ENCODE assay signal across 20 cellular contexts in genomic region chr19:10406191-10406590, GRCh38. TPM values are rescaled to one million over a fixed set of nuclear protein-coding genes. Genes with fewer than 3 reads are reported as not detected.
A peak's percentile ranks its signal among the peaks of the same experiment; 100 is the strongest.
DNase-seq lines count a peak whose midpoint lies in the region; ATAC-seq, FAIRE-seq and TF ChIP-seq lines count a peak whose summit lies in the region.
"Had no signal": no experiment of that assay in that cellular context is flagged by ENCODE, and none has a peak within 500 bp of the region (broad histone marks: within the 10 kb centered on the region; RNA-seq: fewer than 3 reads in every experiment).

No MANE protein-coding gene starts in this region.

- intact Hi-C loops in HepG2 (cut with micrococcal nuclease; ENCODE audit: unreplicated experiment), result no loop called here
- intact Hi-C loops in right lobe of liver (cut with DNase I), result no loop called here
- intact Hi-C loops in IMR-90 (cut with micrococcal nuclease), result loop anchor here (10.0 kb wide), 1 partner anchor 289 kb away; no protein-coding TSS in a partner anchor
- intact Hi-C loops in activated T-helper 2 cell treated with anti-CD3 and anti-CD28 coated beads, Interferon-gamma antibody, Interleukin-2, Interleukin-4, amounts not matched to agents 10 μg/mL and 5 μg/mL and 100 μg/mL, durations not matched to agents 14 hours and 24 hours and 36 hours (cut with micrococcal nuclease), result loop anchor here (5.0 to 10.0 kb wide), 2 partner anchors 249 to 299 kb away; partner anchors contain the start of genes ILF3 and PPAN

- H2AFZ ChIP-seq in HepG2 (ENCODE audit: low read length) (no peak overlapping the region), IMR-90 (replicated peaks; ENCODE audit: low read length, poor library complexity) (no peak overlapping the region)
- H2AFZ ChIP-seq: PC-9 had no signal

- peaks cover 21% of the 10 kb centered on the region for H3K79me2 ChIP-seq in HepG2 (ENCODE audit: insufficient read depth, low read length)

- H3K4me1 ChIP-seq in HepG2 (ENCODE audit: insufficient read depth, low read length), result peaks cover 11% of the 10 kb centered on the region
- peaks cover 0 to 19% (median 6%) of the 10 kb centered on the region in 4 donors for H3K4me1 ChIP-seq in right lobe of liver
- peaks cover 2% of the 10 kb centered on the region for H3K4me1 ChIP-seq in IMR-90 (ENCODE audit: control insufficient read depth, insufficient read depth, low read length)

- no peak overlapping the region for H3K4ac ChIP-seq in IMR-90 (ENCODE audit: low read depth, low read length)

- H3K27ac Mint-ChIP-seq in activated T-helper 2 cell treated with anti-CD3 and anti-CD28 coated beads, Interferon-gamma antibody, Interleukin-2, Interleukin-4, amounts not matched to agents 10 μg/mL and 5 μg/mL and 100 μg/mL, durations not matched to agents 14 hours and 24 hours and 36 hours, result peak overlapping the region; percentile 95
- peak overlapping the region; percentile 94 for H3K27ac Mint-ChIP-seq in stimulated activated effector memory CD8-positive, alpha-beta T cell treated with anti-CD3 and anti-CD28 coated beads, Interleukin-12 subunit alpha, Interleukin-12 subunit beta, amount 100 ng/mL, for 72 hours

- H2AK5ac ChIP-seq in IMR-90 (ENCODE audit: low read depth, low read length), result no peak overlapping the region

- H4K8ac ChIP-seq in IMR-90 (ENCODE audit: low read depth in 2 of 2, low read length in 2 of 2), result no peak overlapping the region

- H4K5ac ChIP-seq in IMR-90 (ENCODE audit: low read depth, low read length), result no peak overlapping the region

- no peaks in the 10 kb centered on the region for H3K9me3 Mint-ChIP-seq in activated T-helper 2 cell treated with anti-CD3 and anti-CD28 coated beads, Interferon-gamma antibody, Interleukin-2, Interleukin-4, amounts not matched to agents 10 μg/mL and 5 μg/mL and 100 μg/mL, durations not matched to agents 14 hours and 24 hours and 36 hours
- H3K9me3 Mint-ChIP-seq in stimulated activated effector memory CD8-positive, alpha-beta T cell treated with anti-CD3 and anti-CD28 coated beads, Interleukin-12 subunit alpha, Interleukin-12 subunit beta, amount 100 ng/mL, for 72 hours, result no peaks in the 10 kb centered on the region
- H3K9me3 Mint-ChIP-seq: activated naive CD4-positive, alpha-beta T cell treated with anti-CD3 and anti-CD28 coated beads for 36 hours; type B pancreatic cell had no signal

- H2BK5ac ChIP-seq in IMR-90 (ENCODE audit: low read depth, low read length, poor library complexity, severe bottlenecking), result no peak overlapping the region

- H4K20me1 ChIP-seq in HepG2 (ENCODE audit: insufficient read depth, low read length), result 0 out of 2 replicates have a peak, but pooled peaks cover 6% of the 10 kb centered on the region
- H4K20me1 ChIP-seq in IMR-90 (ENCODE audit: insufficient read depth, low read length), result peaks cover 21% of the 10 kb centered on the region

- H3K27me3 ChIP-seq in HepG2 (ENCODE audit: control insufficient read depth in 1 of 2, insufficient read depth in 2 of 2, low read length in 2 of 2) (peaks cover 4 to 40% of the 10 kb centered on the region in 2 experiments; a peak in 4 of 5 replicates), right lobe of liver (no peaks in the 10 kb centered on the region), IMR-90 (ENCODE audit: control insufficient read depth, insufficient read depth, low read length) (no peaks in the 10 kb centered on the region)

- H3K9me3 ChIP-seq in HepG2 (ENCODE audit: low read length), result no peaks in the 10 kb centered on the region
- no peaks in the 10 kb centered on the region for H3K9me3 ChIP-seq in right lobe of liver
- no peaks in the 10 kb centered on the region for H3K9me3 ChIP-seq in IMR-90 (ENCODE audit: control insufficient read depth, insufficient read depth, low read length)
- H3K9me3 ChIP-seq: lower lobe of right lung, neutrophil, prostate gland had no signal

- dilution Hi-C loops in IMR-90 (cut with HindIII; ENCODE audit: low sequenced_read_pairs, unreplicated experiment), result no loop called here

- ATAC-seq in HepG2 (no peak), right lobe of liver (no peak), IMR-90 (ENCODE audit: low read depth) (no peak)
- no peak for ATAC-seq in stimulated activated effector memory CD8-positive, alpha-beta T cell treated with anti-CD3 and anti-CD28 coated beads, Interleukin-12 subunit alpha, Interleukin-12 subunit beta, amount 100 ng/mL, for 72 hours
- ATAC-seq: GM12878, lower lobe of right lung had no signal

- peaks cover 48% of the 10 kb centered on the region for H3K36me3 Mint-ChIP-seq in activated T-helper 2 cell treated with anti-CD3 and anti-CD28 coated beads, Interferon-gamma antibody, Interleukin-2, Interleukin-4, amounts not matched to agents 10 μg/mL and 5 μg/mL and 100 μg/mL, durations not matched to agents 14 hours and 24 hours and 36 hours (ENCODE audit: low read depth)
- peaks cover 59% of the 10 kb centered on the region for H3K36me3 Mint-ChIP-seq in stimulated activated effector memory CD8-positive, alpha-beta T cell treated with anti-CD3 and anti-CD28 coated beads, Interleukin-12 subunit alpha, Interleukin-12 subunit beta, amount 100 ng/mL, for 72 hours
- H3K36me3 Mint-ChIP-seq: type B pancreatic cell had no signal

- no peak overlapping the region for H2BK20ac ChIP-seq in IMR-90 (ENCODE audit: low read depth, low read length)

- peaks cover 59% of the 10 kb centered on the region for H3K4me1 Mint-ChIP-seq in activated T-helper 2 cell treated with anti-CD3 and anti-CD28 coated beads, Interferon-gamma antibody, Interleukin-2, Interleukin-4, amounts not matched to agents 10 μg/mL and 5 μg/mL and 100 μg/mL, durations not matched to agents 14 hours and 24 hours and 36 hours (ENCODE audit: low read depth)
- peaks cover 80% of the 10 kb centered on the region for H3K4me1 Mint-ChIP-seq in stimulated activated effector memory CD8-positive, alpha-beta T cell treated with anti-CD3 and anti-CD28 coated beads, Interleukin-12 subunit alpha, Interleukin-12 subunit beta, amount 100 ng/mL, for 72 hours

- H2BK15ac ChIP-seq in IMR-90 (ENCODE audit: low read depth, low read length), result no peak overlapping the region; the same call in 2 of the 3 replicates

- no peak for TF ChIP-seq POLR2A in HepG2 (IDR thresholded peaks at IDR 0.05; ENCODE audit: insufficient read depth in 1 of 2, low read depth in 2 of 2, low read length in 2 of 2)
- TF ChIP-seq POLR2A in right lobe of liver (IDR thresholded peaks at IDR 0.05), result no peak
- no peak for TF ChIP-seq POLR2A in IMR-90 (IDR thresholded peaks at IDR 0.05; ENCODE audit: low read depth, low read length)

- H3K9ac ChIP-seq in HepG2 (ENCODE audit: insufficient read depth, low read depth, low read length), result no peak overlapping the region
- no peak overlapping the region for H3K9ac ChIP-seq in IMR-90 (ENCODE audit: low read depth, low read length)

- DNase-seq in HepG2 (ENCODE audit: low spot score) (no peak), right lobe of liver (no peak), IMR-90 (no peak), 8988T (no peak), NCI-H524 (lab: John Stamatoyannopoulos, UW) (no peak)
- DNase-seq in activated T-helper 2 cell treated with anti-CD3 and anti-CD28 coated beads, Interferon-gamma antibody, Interleukin-2, Interleukin-4, amounts not matched to agents 10 μg/mL and 5 μg/mL and 100 μg/mL, durations not matched to agents 14 hours and 24 hours and 36 hours (ENCODE audit: low spot score), result no peak
- no peak for DNase-seq in stimulated activated effector memory CD8-positive, alpha-beta T cell treated with anti-CD3 and anti-CD28 coated beads, Interleukin-12 subunit alpha, Interleukin-12 subunit beta, amount 100 ng/mL, for 72 hours (ENCODE audit: low spot score in 2 of 2)
- DNase-seq: Calu3, Kasumi-1, kidney glomerular epithelial cell, lower lobe of right lung, NCI-H510A, PC-9 had no signal

- H3K4me3 ChIP-seq in HepG2 (replicated peaks in 1 of 3; ENCODE audit: insufficient read depth in 1 of 3, low read depth in 2 of 3, low read length in 3 of 3), result no peak overlapping the region
- no peak overlapping the region for H3K4me3 ChIP-seq in right lobe of liver
- no peak overlapping the region for H3K4me3 ChIP-seq in IMR-90 (ENCODE audit: insufficient read depth, low read depth, low read length)
- H3K4me3 ChIP-seq: lower lobe of right lung, PC-9, prostate gland had no signal

- peak overlapping the region; percentile 96 for H3K4me3 Mint-ChIP-seq in activated T-helper 2 cell treated with anti-CD3 and anti-CD28 coated beads, Interferon-gamma antibody, Interleukin-2, Interleukin-4, amounts not matched to agents 10 μg/mL and 5 μg/mL and 100 μg/mL, durations not matched to agents 14 hours and 24 hours and 36 hours (ENCODE audit: low read depth)
- peak overlapping the region; percentile 96 for H3K4me3 Mint-ChIP-seq in stimulated activated effector memory CD8-positive, alpha-beta T cell treated with anti-CD3 and anti-CD28 coated beads, Interleukin-12 subunit alpha, Interleukin-12 subunit beta, amount 100 ng/mL, for 72 hours

- H2AK9ac ChIP-seq in IMR-90 (replicated peaks; ENCODE audit: low read depth, low read length, poor library complexity), result peak overlapping the region; percentile 37

- no peaks in the 10 kb centered on the region for H3K36me3 ChIP-seq in HepG2 (replicated peaks in 1 of 2; ENCODE audit: control insufficient read depth in 1 of 2, insufficient read depth in 2 of 2, low read length in 2 of 2)
- no peaks in the 10 kb centered on the region for H3K36me3 ChIP-seq in right lobe of liver
- no peaks in the 10 kb centered on the region for H3K36me3 ChIP-seq in IMR-90 (ENCODE audit: control insufficient read depth, insufficient read depth, low read length)
- H3K36me3 ChIP-seq: lower lobe of right lung, neutrophil, prostate gland had no signal

- no peak for TF ChIP-seq CTCF in HepG2 (CRISPR knock-in tag; IDR thresholded peaks at IDR 0.05)
- no peak for TF ChIP-seq CTCF in right lobe of liver (IDR thresholded peaks at IDR 0.05)
- no peak for TF ChIP-seq CTCF in IMR-90 (conservative IDR thresholded peaks at IDR 0.05; ENCODE audit: low read depth, low read length)

- H4K91ac ChIP-seq in IMR-90 (ENCODE audit: insufficient read depth, low read depth, low read length), result no peak overlapping the region

- H3K4me2 ChIP-seq in HepG2 (ENCODE audit: low read depth, low read length), result no peak overlapping the region
- H3K4me2 ChIP-seq in IMR-90 (ENCODE audit: low read depth, low read length), result no peak overlapping the region
- H3K4me2 ChIP-seq: PC-9 had no signal

- 35% methylated on average over 6 of the region's 6 CpGs for WGBS in HepG2 (ENCODE audit: low lambda C conversion rate)
- 61% methylated on average over 6 of the region's 6 CpGs for WGBS in right lobe of liver (ENCODE audit: insufficient coverage, low coverage, low lambda C conversion rate, missing lambda C conversion rate)
- 92% methylated on average over 2 of the region's 6 CpGs; no CpG with 5 or more reads in 1 of the 2 experiments for WGBS in IMR-90 (ENCODE audit: extremely low coverage in 2 of 2, insufficient read length in 1 of 2), 2 experiments

- H3K27me3 Mint-ChIP-seq in activated T-helper 2 cell treated with anti-CD3 and anti-CD28 coated beads, Interferon-gamma antibody, Interleukin-2, Interleukin-4, amounts not matched to agents 10 μg/mL and 5 μg/mL and 100 μg/mL, durations not matched to agents 14 hours and 24 hours and 36 hours (ENCODE audit: low read depth), result no peaks in the 10 kb centered on the region

- H2BK120ac ChIP-seq in IMR-90 (ENCODE audit: low read depth, low read length), result no peak overlapping the region

- no peaks in the 10 kb centered on the region for H3K9me1 ChIP-seq in IMR-90 (ENCODE audit: insufficient read depth, low read length)

- TF ChIP-seq RAD21 in HepG2 (CRISPR knock-in tag; IDR thresholded peaks at IDR 0.05), result no peak
- no peak for TF ChIP-seq RAD21 in IMR-90 (IDR thresholded peaks at IDR 0.05; ENCODE audit: low read length)

- no peak overlapping the region for H3K23ac ChIP-seq in IMR-90 (ENCODE audit: low read depth, low read length)

- BruUV-seq in HepG2 (replicated peaks; lab: Mats Ljungman, UMichigan) (no TSS peak), IMR-90 (replicated peaks; lab: Mats Ljungman, UMichigan) (no TSS peak)

- H3K18ac ChIP-seq in IMR-90 (ENCODE audit: low read depth, low read length), result no peak overlapping the region

- peaks cover 0 to 23% of the 10 kb centered on the region in 2 experiments; a peak in 2 of 4 replicates for H3K79me1 ChIP-seq in IMR-90 (ENCODE audit: low read depth in 1 of 2, low read length in 2 of 2)

- no peak for TF ChIP-seq EP300 in HepG2 (IDR thresholded peaks at IDR 0.05; ENCODE audit: low read depth in 2 of 2, low read length in 2 of 2)
- no peak for TF ChIP-seq EP300 in HepG2 (CRISPR knock-in tag; IDR thresholded peaks at IDR 0.05; ENCODE audit: borderline replicate concordance)

- H3K27ac ChIP-seq in HepG2 (ENCODE audit: extremely low read length, insufficient read depth, low read length), result no peak overlapping the region
- H3K27ac ChIP-seq in right lobe of liver, result no peak overlapping the region
- H3K27ac ChIP-seq in IMR-90 (ENCODE audit: insufficient read depth, low read length), result no peak overlapping the region
- H3K27ac ChIP-seq: lower lobe of right lung, neutrophil, PC-9, prostate gland had no signal

- no peak for FAIRE-seq in HepG2 (lab: Jason Lieb, UNC)
- FAIRE-seq: astrocyte, GM12878, HTR-8/SVneo had no signal

- in situ Hi-C loops in HepG2 (cut with HindIII; ENCODE audit: extremely low pct_ligation_motif_present, low pct_unique_long_range_greater_than_20kb) (no loop called here), IMR-90 (cut with MboI; ENCODE audit: low sequenced_read_pairs) (no loop called here)

- POLR2A ChIA-PET in HepG2 (lab: Yijun Ruan, JAX), result no interaction called here
- POLR2A ChIA-PET in IMR-90 (lab: Charles Lee; ENCODE audit: unreplicated experiment), result no interaction called here

- H3K14ac ChIP-seq in IMR-90 (replicated peaks; ENCODE audit: low read depth, low read length), result no peak overlapping the region

- CTCF ChIA-PET in HepG2 (lab: Yijun Ruan, JAX; ENCODE audit: low intra/inter-chr PET ratio, low total read pairs), result interaction anchor here (3.7 to 4.0 kb wide), 2 partner anchors 11 to 18 kb away, joined by 37 to 40 read pairs; no protein-coding TSS in a partner anchor
- CTCF ChIA-PET in IMR-90 (lab: Yijun Ruan, JAX), result interaction anchor here (1.1 to 5.9 kb wide), 2 partner anchors 11 to 18 kb away, joined by 3 to 37 read pairs; no protein-coding TSS in a partner anchor

- no peak overlapping the region for H3K56ac ChIP-seq in IMR-90 (ENCODE audit: extremely low read depth, insufficient read depth, low read length)

RNA-seq across cellular contexts. Expression of gene CDC37, which starts 2.8 kb away (rescaled TPM):
- total RNA-seq in HepG2 (2016; rRNA removed; fragmentation: Illumina TruSeq; extraction: Trizol) (134 and 158 TPM in 2 replicates), right lobe of liver (10 to 100 TPM; 39.6 to 74.9 (median 50.1) TPM), IMR-90 (2012; rRNA removed) (209 and 248 TPM in 2 replicates)
- total RNA-seq in HepG2 (2016; cell fraction: cytosol; rRNA removed; fragmentation: Illumina TruSeq; extraction: Trizol; ENCODE audit: low read depth), result 36.6 and 36.7 TPM in 2 replicates
- total RNA-seq in HepG2 (2016; cell fraction: insoluble cytoplasmic fraction; rRNA removed; fragmentation: Illumina TruSeq; extraction: Trizol), result 125 and 171 TPM in 2 replicates
- 51.9 and 53.0 TPM in 2 replicates for total RNA-seq in HepG2 (2016; cell fraction: membrane; rRNA removed; fragmentation: Illumina TruSeq; extraction: Trizol)
- total RNA-seq in HepG2 (2016; cell fraction: nucleus; rRNA removed; fragmentation: Illumina TruSeq; extraction: Trizol), result 80.1 and 80.2 TPM in 2 replicates
- polyA plus RNA-seq in HepG2 (2011; rRNA removed) (177 and 191 TPM in 2 replicates), IMR-90 (2012; rRNA removed) (629 and 650 TPM in 2 replicates)
- 157 and 211 TPM in 2 replicates for polyA plus RNA-seq in HepG2 (2011; cell fraction: cytosol; rRNA removed)
- polyA plus RNA-seq in HepG2 (2011; cell fraction: nucleus; rRNA removed), result 522 and 527 TPM in 2 replicates
- polyA plus RNA-seq in HepG2 (2012), result 89.1 and 94.9 TPM in 2 replicates
- 39.2 and 43.2 TPM in 2 replicates for polyA plus RNA-seq in HepG2 (2016; cell fraction: cytosol; fragmentation: Illumina TruSeq; extraction: Trizol; ENCODE audit: low read depth)
- polyA plus RNA-seq in HepG2 (2016; cell fraction: insoluble cytoplasmic fraction; fragmentation: Illumina TruSeq; extraction: Trizol; ENCODE audit: low read depth), result 161 and 171 TPM in 2 replicates
- polyA plus RNA-seq in HepG2 (2016; cell fraction: membrane; fragmentation: Illumina TruSeq; extraction: Trizol; ENCODE audit: low read depth), result 52.6 and 54.0 TPM in 2 replicates
- 240 and 249 TPM in 2 replicates for polyA plus RNA-seq in HepG2 (2016; cell fraction: nucleus; fragmentation: Illumina TruSeq; extraction: Trizol; ENCODE audit: insufficient read depth, low read depth)
- polyA minus RNA-seq in HepG2 (2011; rRNA and poly(A)+ RNA removed; ENCODE audit: low replicate concordance), result 90.9 and 144 TPM in 2 replicates
- 42.3 and 52.9 TPM in 2 replicates for polyA minus RNA-seq in HepG2 (2011; cell fraction: cytosol; rRNA and poly(A)+ RNA removed)
- 38.0 and 40.4 TPM in 2 replicates for polyA minus RNA-seq in HepG2 (2011; cell fraction: nucleus; rRNA and poly(A)+ RNA removed)
- polyA plus RNA-seq in IMR-90 (2012; cell fraction: cytosol; rRNA removed), result 391 and 499 TPM in 2 replicates
- polyA plus RNA-seq in IMR-90 (2012; cell fraction: nucleus; rRNA removed; ENCODE audit: low replicate concordance), result 1,716 and 1,854 TPM in 2 replicates
- 285 and 300 TPM in 2 replicates for total RNA-seq in activated T-helper 2 cell treated with anti-CD3 and anti-CD28 coated beads, Interferon-gamma antibody, Interleukin-2, Interleukin-4, amounts not matched to agents 10 μg/mL and 5 μg/mL and 100 μg/mL, durations not matched to agents 14 hours and 24 hours and 36 hours

RNA-seq across cellular contexts. Expression of gene PDE4A, which starts 14.1 kb away (rescaled TPM):
- total RNA-seq in HepG2 (2016; rRNA removed; fragmentation: Illumina TruSeq; extraction: Trizol), result 1.1 TPM in 2 replicates
- total RNA-seq in HepG2 (2016; cell fraction: cytosol; rRNA removed; fragmentation: Illumina TruSeq; extraction: Trizol; ENCODE audit: low read depth), result 1.5 and 1.6 TPM in 2 replicates
- 0.89 and 1.2 TPM in 2 replicates for total RNA-seq in HepG2 (2016; cell fraction: insoluble cytoplasmic fraction; rRNA removed; fragmentation: Illumina TruSeq; extraction: Trizol)
- 3.6 and 3.7 TPM in 2 replicates for total RNA-seq in HepG2 (2016; cell fraction: membrane; rRNA removed; fragmentation: Illumina TruSeq; extraction: Trizol)
- 1.3 and 1.5 TPM in 2 replicates for total RNA-seq in HepG2 (2016; cell fraction: nucleus; rRNA removed; fragmentation: Illumina TruSeq; extraction: Trizol)
- polyA plus RNA-seq in HepG2 (2011; rRNA removed), result 4.1 TPM in 2 replicates
- polyA plus RNA-seq in HepG2 (2011; cell fraction: cytosol; rRNA removed), result 3.5 and 3.8 TPM in 2 replicates
- polyA plus RNA-seq in HepG2 (2011; cell fraction: nucleus; rRNA removed), result 9.1 and 10.2 TPM in 2 replicates
- polyA plus RNA-seq in HepG2 (2012), result 5.1 and 5.7 TPM in 2 replicates
- 3.3 and 3.8 TPM in 2 replicates for polyA plus RNA-seq in HepG2 (2016; cell fraction: cytosol; fragmentation: Illumina TruSeq; extraction: Trizol; ENCODE audit: low read depth)
- polyA plus RNA-seq in HepG2 (2016; cell fraction: insoluble cytoplasmic fraction; fragmentation: Illumina TruSeq; extraction: Trizol; ENCODE audit: low read depth), result 2.8 and 3.6 TPM in 2 replicates
- 6.6 and 7.6 TPM in 2 replicates for polyA plus RNA-seq in HepG2 (2016; cell fraction: membrane; fragmentation: Illumina TruSeq; extraction: Trizol; ENCODE audit: low read depth)
- 5.9 and 7.4 TPM in 2 replicates for polyA plus RNA-seq in HepG2 (2016; cell fraction: nucleus; fragmentation: Illumina TruSeq; extraction: Trizol; ENCODE audit: insufficient read depth, low read depth)
- 1.0 and 6.6 TPM in 2 replicates for polyA minus RNA-seq in HepG2 (2011; rRNA and poly(A)+ RNA removed; ENCODE audit: low replicate concordance)
- polyA minus RNA-seq in HepG2 (2011; cell fraction: cytosol; rRNA and poly(A)+ RNA removed), result 3.9 and 5.0 TPM in 2 replicates
- 2.6 and 2.9 TPM in 2 replicates for polyA minus RNA-seq in HepG2 (2011; cell fraction: nucleus; rRNA and poly(A)+ RNA removed)
- total RNA-seq in right lobe of liver, result 1 to 10 TPM; 1.2 to 5.8 (median 2.7) TPM
- total RNA-seq in IMR-90 (2012; rRNA removed), result 1.7 and 1.8 TPM in 2 replicates
- polyA plus RNA-seq in IMR-90 (2012; rRNA removed), result 5.9 and 7.0 TPM in 2 replicates
- 4.6 and 8.3 TPM in 2 replicates for polyA plus RNA-seq in IMR-90 (2012; cell fraction: cytosol; rRNA removed)
- polyA plus RNA-seq in IMR-90 (2012; cell fraction: nucleus; rRNA removed; ENCODE audit: low replicate concordance), result 9.1 and 15.3 TPM in 2 replicates
- total RNA-seq in activated T-helper 2 cell treated with anti-CD3 and anti-CD28 coated beads, Interferon-gamma antibody, Interleukin-2, Interleukin-4, amounts not matched to agents 10 μg/mL and 5 μg/mL and 100 μg/mL, durations not matched to agents 14 hours and 24 hours and 36 hours, result 105 TPM in 2 replicates

RNA-seq across cellular contexts. Expression of gene TYK2, which starts 25.8 kb away (rescaled TPM):
- total RNA-seq in HepG2 (2016; rRNA removed; fragmentation: Illumina TruSeq; extraction: Trizol), result 39.9 and 60.1 TPM in 2 replicates
- 18.1 and 22.9 TPM in 2 replicates for total RNA-seq in HepG2 (2016; cell fraction: cytosol; rRNA removed; fragmentation: Illumina TruSeq; extraction: Trizol; ENCODE audit: low read depth)
- total RNA-seq in HepG2 (2016; cell fraction: insoluble cytoplasmic fraction; rRNA removed; fragmentation: Illumina TruSeq; extraction: Trizol), result 32.6 and 70.2 TPM in 2 replicates
- total RNA-seq in HepG2 (2016; cell fraction: membrane; rRNA removed; fragmentation: Illumina TruSeq; extraction: Trizol), result 32.1 and 33.4 TPM in 2 replicates
- total RNA-seq in HepG2 (2016; cell fraction: nucleus; rRNA removed; fragmentation: Illumina TruSeq; extraction: Trizol), result 63.1 and 76.4 TPM in 2 replicates
- polyA plus RNA-seq in HepG2 (2011; rRNA removed), result 38.8 and 40.8 TPM in 2 replicates
- polyA plus RNA-seq in HepG2 (2011; cell fraction: cytosol; rRNA removed), result 14.9 and 22.3 TPM in 2 replicates
- polyA plus RNA-seq in HepG2 (2011; cell fraction: nucleus; rRNA removed), result 283 and 302 TPM in 2 replicates
- 37.3 and 46.8 TPM in 2 replicates for polyA plus RNA-seq in HepG2 (2012)
- polyA plus RNA-seq in HepG2 (2016; cell fraction: cytosol; fragmentation: Illumina TruSeq; extraction: Trizol; ENCODE audit: low read depth), result 14.0 and 16.4 TPM in 2 replicates
- polyA plus RNA-seq in HepG2 (2016; cell fraction: insoluble cytoplasmic fraction; fragmentation: Illumina TruSeq; extraction: Trizol; ENCODE audit: low read depth), result 50.3 and 62.5 TPM in 2 replicates
- polyA plus RNA-seq in HepG2 (2016; cell fraction: membrane; fragmentation: Illumina TruSeq; extraction: Trizol; ENCODE audit: low read depth), result 32.6 and 34.8 TPM in 2 replicates
- 231 and 244 TPM in 2 replicates for polyA plus RNA-seq in HepG2 (2016; cell fraction: nucleus; fragmentation: Illumina TruSeq; extraction: Trizol; ENCODE audit: insufficient read depth, low read depth)
- polyA minus RNA-seq in HepG2 (2011; rRNA and poly(A)+ RNA removed; ENCODE audit: low replicate concordance), result 53.7 and 73.5 TPM in 2 replicates
- 20.7 and 22.3 TPM in 2 replicates for polyA minus RNA-seq in HepG2 (2011; cell fraction: cytosol; rRNA and poly(A)+ RNA removed)
- polyA minus RNA-seq in HepG2 (2011; cell fraction: nucleus; rRNA and poly(A)+ RNA removed), result 30.0 and 34.8 TPM in 2 replicates
- 100 to 1,000 TPM in 1 of 6 experiments, 10 to 100 TPM in 5; 63.9 to 106 (median 72.9) TPM for total RNA-seq in right lobe of liver
- total RNA-seq in IMR-90 (2012; rRNA removed), result 35.6 and 40.9 TPM in 2 replicates
- 97.9 and 100 TPM in 2 replicates for polyA plus RNA-seq in IMR-90 (2012; rRNA removed)
- polyA plus RNA-seq in IMR-90 (2012; cell fraction: cytosol; rRNA removed), result 34.4 and 52.8 TPM in 2 replicates
- polyA plus RNA-seq in IMR-90 (2012; cell fraction: nucleus; rRNA removed; ENCODE audit: low replicate concordance), result 392 and 648 TPM in 2 replicates
- 250 TPM in 2 replicates for total RNA-seq in activated T-helper 2 cell treated with anti-CD3 and anti-CD28 coated beads, Interferon-gamma antibody, Interleukin-2, Interleukin-4, amounts not matched to agents 10 μg/mL and 5 μg/mL and 100 μg/mL, durations not matched to agents 14 hours and 24 hours and 36 hours

Comparison
In these comparisons a context has a peak if more than half of its experiments do, and no peak if none do; other contexts are left out.
1. RNA of gene PDE4A, which starts 14.1 kb away (total RNA-seq): 105 TPM in activated T-helper 2 cell treated with anti-CD3 and anti-CD28 coated beads, Interferon-gamma antibody, Interleukin-2, Interleukin-4, amounts not matched to agents 10 μg/mL and 5 μg/mL and 100 μg/mL, durations not matched to agents 14 hours and 24 hours and 36 hours; 1.2 to 5.8 TPM in right lobe of liver, 1.7 to 1.8 TPM in IMR-90 and 0.89 to 3.7 TPM in HepG2; every median in the first group is over 10 times any median in the second.
2. intact Hi-C loops: an anchor here in IMR-90 (10.0 kb wide) and activated T-helper 2 cell treated with anti-CD3 and anti-CD28 coated beads, Interferon-gamma antibody, Interleukin-2, Interleukin-4, amounts not matched to agents 10 μg/mL and 5 μg/mL and 100 μg/mL, durations not matched to agents 14 hours and 24 hours and 36 hours (5.0 to 10.0 kb wide); none called in HepG2 and right lobe of liver.